In the genomic region with DNA sequence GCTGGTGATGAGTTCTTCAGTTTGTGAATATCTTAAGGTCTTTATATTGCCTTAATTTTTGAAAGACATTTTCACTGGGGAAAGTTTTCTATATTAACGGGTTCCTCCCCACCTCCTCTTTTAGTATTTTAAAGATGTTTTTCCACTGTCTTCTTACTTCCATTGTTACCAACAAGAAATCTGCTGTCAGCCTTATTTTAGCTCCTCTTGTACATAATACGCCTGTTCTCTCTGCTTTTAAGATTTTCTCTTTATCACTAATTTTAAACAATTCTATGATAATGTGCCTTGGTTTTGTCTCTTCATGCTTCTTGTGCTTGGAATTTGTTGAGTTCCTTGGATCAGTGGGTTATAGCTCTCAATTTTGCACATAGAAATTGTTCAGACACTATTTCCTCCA, we compare ENCODE assay signal across 36 cellular contexts.
"Had no signal": no experiment of that assay in that cellular context is flagged by ENCODE, and none has a peak within 500 bp of the region (broad histone marks: within the 10 kb centered on the region; RNA-seq: fewer than 3 reads in every experiment).

No MANE protein-coding gene starts in this region.

- H3K27me3 ChIP-seq: adrenal gland, body of pancreas, esophagus muscularis mucosa, foreskin keratinocyte, gastrocnemius medialis, heart left ventricle had no signal

- FAIRE-seq: colon had no signal

- ATAC-seq: activated CD4-positive, alpha-beta T cell treated with anti-CD3 and anti-CD28 coated beads for 36 hours; activated CD8-positive, alpha-beta memory T cell treated with anti-CD3 and anti-CD28 coated beads, Interleukin-2, amount 10 ng/mL, durations not matched to agents 7 days and 5 days; activated CD8-positive, alpha-beta T cell treated with anti-CD3 and anti-CD28 coated beads, Interleukin-2, amount 10 ng/mL, durations not matched to agents 7 days and 5 days; activated naive CD8-positive, alpha-beta T cell treated with anti-CD3 and anti-CD28 coated beads, Interleukin-2, amount 50 U/mL, for 24 hours; body of pancreas; effector memory CD8-positive, alpha-beta T cell; foreskin keratinocyte; gastrocnemius medialis; heart left ventricle had no signal

- H3K4me1 Mint-ChIP-seq: activated CD4-positive, alpha-beta T cell treated with anti-CD3 and anti-CD28 coated beads for 36 hours; activated CD4-positive, alpha-beta T cell treated with anti-CD3 and anti-CD28 coated beads, Interleukin-2, amount 10 ng/mL, durations not matched to agents 24 days and 14 days; activated CD8-positive, alpha-beta memory T cell treated with anti-CD3 and anti-CD28 coated beads, Interleukin-2, amount 10 ng/mL, durations not matched to agents 7 days and 5 days; activated naive CD4-positive, alpha-beta T cell treated with anti-CD3 and anti-CD28 coated beads, Interleukin-2, amount 50 U/mL, for 24 hours; activated naive CD8-positive, alpha-beta T cell treated with anti-CD3 and anti-CD28 coated beads for 36 hours; activated naive CD8-positive, alpha-beta T cell treated with anti-CD3 and anti-CD28 coated beads, Interleukin-2, amount 50 U/mL, for 24 hours had no signal

- H3K9me3 ChIP-seq: adrenal gland, gastrocnemius medialis had no signal

- H3K36me3 Mint-ChIP-seq: activated CD4-positive, alpha-beta memory T cell treated with anti-CD3 and anti-CD28 coated beads for 36 hours; activated CD8-positive, alpha-beta memory T cell treated with anti-CD3 and anti-CD28 coated beads, Interleukin-2, amount 10 ng/mL, durations not matched to agents 7 days and 5 days; activated naive CD4-positive, alpha-beta T cell treated with anti-CD3 and anti-CD28 coated beads, Interleukin-2, amount 50 U/mL, for 24 hours; activated naive CD8-positive, alpha-beta T cell treated with anti-CD3 and anti-CD28 coated beads for 36 hours had no signal

- DNase-seq: activated CD4-positive, alpha-beta memory T cell treated with anti-CD3 and anti-CD28 coated beads for 36 hours; activated CD4-positive, alpha-beta T cell treated with anti-CD3 and anti-CD28 coated beads for 36 hours; activated CD4-positive, alpha-beta T cell treated with anti-CD3 and anti-CD28 coated beads, Interleukin-2, amount 10 ng/mL, durations not matched to agents 24 days and 14 days; activated CD4-positive, CD25-positive, alpha-beta regulatory T cell; activated CD4-positive, CD25-positive, alpha-beta regulatory T cell treated with anti-CD3 and anti-CD28 coated beads, Interleukin-2, amount 50 U/mL, for 72 hours; activated CD8-positive, alpha-beta memory T cell treated with anti-CD3 and anti-CD28 coated beads, Interleukin-2, amount 10 ng/mL, durations not matched to agents 7 days and 5 days; activated CD8-positive, alpha-beta memory T cell treated with anti-CD3 and anti-CD28 coated beads, Interleukin-2, amount 50 U/mL, for 4 hours; activated CD8-positive, alpha-beta T cell treated with anti-CD3 and anti-CD28 coated beads, Interleukin-2, amount 10 ng/mL, durations not matched to agents 7 days and 5 days; activated effector memory CD4-positive, alpha-beta T cell treated with anti-CD3 and anti-CD28 coated beads, Interleukin-2, amount 50 U/mL, for 16 hours; activated naive CD4-positive, alpha-beta T cell treated with anti-CD3 and anti-CD28 coated beads for 36 hours; activated naive CD8-positive, alpha-beta T cell treated with anti-CD3 and anti-CD28 coated beads for 36 hours; activated naive CD8-positive, alpha-beta T cell treated with anti-CD3 and anti-CD28 coated beads, Interleukin-2, amount 50 U/mL, for 24 hours; activated T-cell treated with anti-CD3 and anti-CD28 coated beads, Interleukin-2, amount 50 U/mL, for 1 hour; activated T-cell treated with anti-CD3 and anti-CD28 coated beads, Interleukin-2, amount 50 U/mL, for 48 hours; adrenal gland; amygdala; aorta; body of pancreas; caudate nucleus; cortex of kidney; dermis blood vessel endothelial cell; effector CD4-positive, alpha-beta T cell; effector memory CD8-positive, alpha-beta T cell; erythroblast; foreskin keratinocyte; gastrocnemius medialis; glutamatergic neuron; heart left ventricle; hypothalamus; T1000; WERI-Rb-1 had no signal

- H3K36me3 ChIP-seq: adrenal gland, esophagus muscularis mucosa, gastrocnemius medialis, heart left ventricle, WERI-Rb-1 had no signal

- H3K27ac ChIP-seq: adrenal gland, body of pancreas, esophagus muscularis mucosa, foreskin keratinocyte, gastrocnemius medialis, heart left ventricle, WERI-Rb-1 had no signal

- H3K4me3 ChIP-seq: adrenal gland, body of pancreas, esophagus muscularis mucosa, gastrocnemius medialis, heart left ventricle had no signal

- H3K27ac Mint-ChIP-seq: activated CD4-positive, alpha-beta memory T cell treated with anti-CD3 and anti-CD28 coated beads for 36 hours; activated CD4-positive, alpha-beta T cell treated with anti-CD3 and anti-CD28 coated beads for 36 hours; activated CD4-positive, alpha-beta T cell treated with anti-CD3 and anti-CD28 coated beads, Interleukin-2, amount 10 ng/mL, durations not matched to agents 24 days and 14 days; activated CD8-positive, alpha-beta memory T cell treated with anti-CD3 and anti-CD28 coated beads, Interleukin-2, amount 10 ng/mL, durations not matched to agents 7 days and 5 days; activated CD8-positive, alpha-beta T cell treated with anti-CD3 and anti-CD28 coated beads, Interleukin-2, amount 10 ng/mL, durations not matched to agents 7 days and 5 days; activated naive CD4-positive, alpha-beta T cell treated with anti-CD3 and anti-CD28 coated beads for 36 hours; activated naive CD4-positive, alpha-beta T cell treated with anti-CD3 and anti-CD28 coated beads, Interleukin-2, amount 50 U/mL, for 24 hours; activated naive CD8-positive, alpha-beta T cell treated with anti-CD3 and anti-CD28 coated beads for 36 hours; activated naive CD8-positive, alpha-beta T cell treated with anti-CD3 and anti-CD28 coated beads, Interleukin-2, amount 50 U/mL, for 24 hours; activated T-helper 1 cell treated with anti-CD3 and anti-CD28 coated beads, Interleukin-12 subunit alpha, Interleukin-12 subunit beta, Interleukin-2, Interleukin-4 antibody, amounts not matched to agents 30 ng/mL and 10 ng/mL and 1 ng/mL, durations not matched to agents 14 hours and 24 hours and 36 hours; activated T-helper 2 cell treated with anti-CD3 and anti-CD28 coated beads, Interferon-gamma antibody, Interleukin-2, Interleukin-4, amounts not matched to agents 10 μg/mL and 5 μg/mL and 100 μg/mL, durations not matched to agents 14 hours and 24 hours and 36 hours; effector memory CD8-positive, alpha-beta T cell had no signal

- H3K4me3 Mint-ChIP-seq: activated CD4-positive, alpha-beta memory T cell treated with anti-CD3 and anti-CD28 coated beads for 36 hours; activated CD4-positive, alpha-beta T cell treated with anti-CD3 and anti-CD28 coated beads for 36 hours; activated CD4-positive, alpha-beta T cell treated with anti-CD3 and anti-CD28 coated beads, Interleukin-2, amount 10 ng/mL, durations not matched to agents 24 days and 14 days; activated CD8-positive, alpha-beta memory T cell treated with anti-CD3 and anti-CD28 coated beads, Interleukin-2, amount 10 ng/mL, durations not matched to agents 7 days and 5 days; activated CD8-positive, alpha-beta T cell treated with anti-CD3 and anti-CD28 coated beads, Interleukin-2, amount 10 ng/mL, durations not matched to agents 7 days and 5 days; activated naive CD4-positive, alpha-beta T cell treated with anti-CD3 and anti-CD28 coated beads for 36 hours; activated naive CD4-positive, alpha-beta T cell treated with anti-CD3 and anti-CD28 coated beads, Interleukin-2, amount 50 U/mL, for 24 hours; activated naive CD8-positive, alpha-beta T cell treated with anti-CD3 and anti-CD28 coated beads for 36 hours; activated naive CD8-positive, alpha-beta T cell treated with anti-CD3 and anti-CD28 coated beads, Interleukin-2, amount 50 U/mL, for 24 hours; activated T-helper 1 cell treated with anti-CD3 and anti-CD28 coated beads, Interleukin-12 subunit alpha, Interleukin-12 subunit beta, Interleukin-2, Interleukin-4 antibody, amounts not matched to agents 30 ng/mL and 10 ng/mL and 1 ng/mL, durations not matched to agents 14 hours and 24 hours and 36 hours; effector memory CD8-positive, alpha-beta T cell had no signal

- H3K27me3 Mint-ChIP-seq: activated CD4-positive, alpha-beta memory T cell treated with anti-CD3 and anti-CD28 coated beads for 36 hours; activated CD4-positive, alpha-beta T cell treated with anti-CD3 and anti-CD28 coated beads for 36 hours; activated CD4-positive, alpha-beta T cell treated with anti-CD3 and anti-CD28 coated beads, Interleukin-2, amount 10 ng/mL, durations not matched to agents 24 days and 14 days; activated CD8-positive, alpha-beta memory T cell treated with anti-CD3 and anti-CD28 coated beads, Interleukin-2, amount 10 ng/mL, durations not matched to agents 7 days and 5 days; activated naive CD4-positive, alpha-beta T cell treated with anti-CD3 and anti-CD28 coated beads, Interleukin-2, amount 50 U/mL, for 24 hours; activated naive CD8-positive, alpha-beta T cell treated with anti-CD3 and anti-CD28 coated beads for 36 hours; activated naive CD8-positive, alpha-beta T cell treated with anti-CD3 and anti-CD28 coated beads, Interleukin-2, amount 50 U/mL, for 24 hours; effector memory CD8-positive, alpha-beta T cell had no signal

- H3K4me1 ChIP-seq: adrenal gland, body of pancreas, esophagus muscularis mucosa, foreskin keratinocyte, gastrocnemius medialis, heart left ventricle had no signal
